ENCODE assay signal across 25 cellular contexts in genomic region chrX:69085151-69085550, GRCh38.
"Had no signal": no experiment of that assay in that cellular context is flagged by ENCODE, and none has a peak within 500 bp of the region (broad histone marks: within the 10 kb centered on the region; RNA-seq: fewer than 3 reads in every experiment).

No MANE protein-coding gene starts in this region.

- H3K4me1 ChIP-seq: SJSA1 had no signal

- ATAC-seq: HepG2, K562, T-cell had no signal

- H3K27ac ChIP-seq: KMS-11, SJSA1, SK-N-MC had no signal

- H3K4me3 ChIP-seq: K562, SJSA1, SK-N-MC had no signal

- H3K4me2 ChIP-seq: KMS-11 had no signal

- H3K9me3 ChIP-seq: SJSA1 had no signal

- DNase-seq: Kasumi-1, MM.1S, MV-4-11, NCI-H1048, NCI-H1105, NCI-H1417, NCI-H1436 treated with DMSO at 0.1 percent for 48 hours, NCI-H1694, NCI-H187 treated with DMSO at 0.1 percent for 48 hours, NCI-H2029 treated with DMSO at 0.1 percent for 48 hours, NCI-H2171 treated with DMSO at 0.1 percent for 48 hours, NCI-H345, NCI-H446 treated with DMSO at 0.1 percent for 48 hours, NCI-H510A treated with DMSO at 0.1 percent for 48 hours, NCI-H526 treated with DMSO at 0.1 percent for 48 hours, NCI-H748 treated with DMSO at 0.1 percent for 48 hours, Right ventricle myocardium superior, RPMI8226, SIG-M5, T-cell had no signal

- H3K9ac ChIP-seq: KMS-11 had no signal

- H3K27me3 ChIP-seq: SJSA1 had no signal

- H3K36me3 ChIP-seq: SJSA1 had no signal
